8 cellular contexts compared by ENCODE assay signal in genomic region chr3:18424862-18425640, GRCh38.
DNase-seq lines count a peak whose midpoint lies in the region; ATAC-seq and TF ChIP-seq lines count a peak whose summit lies in the region.

TSS of gene SATB1 (minus strand) at chr3:18425339. CDS start at chr3:18420967, 4,372 bp downstream.

- peak; percentile 51 for ATAC-seq in HG02588 (IDR thresholded peaks at IDR 0.05; ENCODE audit: unreplicated experiment)

- H3K4me3 ChIP-seq in GM12864 (ENCODE audit: low read depth, low read length) (peak within 1 kb of the TSS; percentile 54), choroid plexus epithelial cell (ENCODE audit: low read depth, low read length) (peak within 1 kb of the TSS; percentile 66)

- DNase-seq in GM12864 (ENCODE audit: low read depth) (no peak), NCI-H2029 (lab: John Stamatoyannopoulos, UW) (peak; percentile 85), choroid plexus epithelial cell (ENCODE audit: low read depth) (peak; percentile 25), kidney glomerular epithelial cell (lab: John Stamatoyannopoulos, UW) (peak; percentile 26), DMS153 (lab: John Stamatoyannopoulos, UW) (no peak)
- DNase-seq in activated CD4-positive, CD25-positive, alpha-beta regulatory T cell treated with anti-CD3 and anti-CD28 coated beads, Interleukin-2, amount 50 U/mL, for 72 hours = peak; percentile 65
- peak; percentile 37 to 57 for DNase-seq in stimulated activated CD4-positive, alpha-beta T cell treated with anti-CD3 and anti-CD28 coated beads, Interleukin-15, amount 100 ng/mL, for 1 hour (ENCODE audit: low read depth in 1 of 2, low spot score in 1 of 2)

- TF ChIP-seq CTCF in GM12864 (IDR thresholded peaks at IDR 0.05; ENCODE audit: low read depth, low read length, missing control alignments) = no peak
- TF ChIP-seq CTCF in choroid plexus epithelial cell (conservative IDR thresholded peaks at IDR 0.05; ENCODE audit: low read depth, low read length) = no peak

Comparison
In these comparisons a context has a peak if more than half of its experiments do, and no peak if none do; other contexts are left out.
1. DNase-seq: peak in NCI-H2029 (single experiment), activated CD4-positive, CD25-positive, alpha-beta regulatory T cell treated with anti-CD3 and anti-CD28 coated beads, Interleukin-2, amount 50 U/mL, for 72 hours (single experiment), choroid plexus epithelial cell (single experiment), kidney glomerular epithelial cell (single experiment) and stimulated activated CD4-positive, alpha-beta T cell treated with anti-CD3 and anti-CD28 coated beads, Interleukin-15, amount 100 ng/mL, for 1 hour (2 of 2); none in GM12864 (single experiment) and DMS153 (single experiment).